Comparison of ENCODE assay signal across 1 cellular context in genomic region chr20:31505903-31506302, GRCh38.
TF ChIP-seq lines count a peak whose summit lies in the region.

No MANE protein-coding gene starts in this region.

TF ChIP-seq in K562, 482 proteins besides CTCF, POLR2A, EP300 and RAD21 (continued from another document and continues in another):
- no peak for TF ChIP-seq RERE (CRISPR knock-in tag; IDR thresholded peaks at IDR 0.05; ENCODE audit: borderline replicate concordance)
- no peak for TF ChIP-seq ZNF449 (CRISPR knock-in tag; IDR thresholded peaks at IDR 0.05)
- TF ChIP-seq ZBTB33 (CRISPR knock-in tag; IDR thresholded peaks at IDR 0.05): no peak
- TF ChIP-seq DNMT1 (IDR thresholded peaks at IDR 0.05): no peak
- no peak for TF ChIP-seq THAP12 (CRISPR knock-in tag; IDR thresholded peaks at IDR 0.05)
- TF ChIP-seq TFAM (CRISPR knock-in tag; conservative IDR thresholded peaks at IDR 0.05): no peak
- TF ChIP-seq MNT (conservative IDR thresholded peaks at IDR 0.05): no peak
- no peak for TF ChIP-seq ZHX1 (conservative IDR thresholded peaks at IDR 0.05; ENCODE audit: low read length)
- no peak for TF ChIP-seq HDAC2 (IDR thresholded peaks at IDR 0.05)
- TF ChIP-seq ZKSCAN8 (CRISPR knock-in tag; IDR thresholded peaks at IDR 0.05): no peak
- no peak for TF ChIP-seq ZBTB7A (IDR thresholded peaks at IDR 0.05; ENCODE audit: borderline replicate concordance, control insufficient read depth, low read depth, low read length)
- TF ChIP-seq ZNF407 (IDR thresholded peaks at IDR 0.05; ENCODE audit: low read depth): no peak
- TF ChIP-seq ZNF174 (CRISPR knock-in tag; IDR thresholded peaks at IDR 0.05): no peak
- TF ChIP-seq PBX2 (CRISPR knock-in tag; IDR thresholded peaks at IDR 0.05; ENCODE audit: low read depth): no peak
- no peak for TF ChIP-seq PBX2 (tag; conservative IDR thresholded peaks at IDR 0.05; ENCODE audit: low read depth)
- TF ChIP-seq HMGXB4 (CRISPR knock-in tag; IDR thresholded peaks at IDR 0.05): no peak
- no peak for TF ChIP-seq FOXK1 (CRISPR knock-in tag; IDR thresholded peaks at IDR 0.05; ENCODE audit: borderline replicate concordance)
